In the genomic region with DNA sequence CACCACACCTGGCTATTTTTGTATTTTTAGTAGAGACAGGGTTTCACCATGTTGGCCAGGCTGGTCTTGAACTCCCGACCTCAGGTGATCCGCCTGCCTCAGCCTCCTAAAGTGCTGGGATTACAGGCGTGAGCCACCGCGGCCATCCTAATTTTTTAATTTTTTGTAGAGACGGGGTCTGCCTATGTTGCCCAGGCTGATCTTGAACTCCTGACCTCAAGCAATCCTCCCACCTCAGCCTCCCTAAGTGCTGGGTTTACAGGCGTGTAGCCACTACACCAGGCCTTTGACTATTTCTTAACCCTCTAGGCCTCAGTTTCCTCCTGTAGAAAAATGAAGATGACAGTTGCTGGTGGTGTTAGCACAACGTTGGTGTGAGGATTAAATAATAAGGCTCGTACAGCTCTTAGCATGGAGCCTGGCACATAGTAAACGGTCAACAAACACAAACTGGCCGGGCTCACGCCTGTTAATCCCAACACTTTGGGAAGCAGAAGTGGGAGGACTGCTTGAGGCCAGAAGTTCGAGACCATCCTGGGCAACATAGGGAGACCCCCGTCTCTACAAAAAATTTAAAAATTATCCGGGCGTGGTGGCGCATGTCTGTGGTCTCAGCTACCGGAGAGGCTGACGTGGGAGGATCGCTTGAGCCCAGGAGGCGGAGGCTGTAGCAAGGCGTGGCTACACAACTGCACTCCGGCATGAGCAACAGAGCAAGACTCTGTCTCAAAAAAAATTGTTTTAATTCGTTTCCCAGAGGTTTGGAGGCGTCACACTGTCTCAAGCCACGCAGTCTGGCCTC, we compare ENCODE assay signal across 1 cellular context.
A peak's percentile ranks its signal among the peaks of the same experiment; 100 is the strongest.
TF ChIP-seq lines count a peak whose summit lies in the region.

No MANE protein-coding gene starts in this region.

TF ChIP-seq in endothelial cell of umbilical vein, 7 proteins besides CTCF, POLR2A, EP300 and RAD21:
- TF ChIP-seq MYC (IDR thresholded peaks at IDR 0.05; ENCODE audit: low read depth, low read length) (no peak), POLR2AphosphoS5 (IDR thresholded peaks at IDR 0.05; ENCODE audit: insufficient read depth, low read depth, low read length) (peak; percentile 10)
- TF ChIP-seq, protein P1, sequence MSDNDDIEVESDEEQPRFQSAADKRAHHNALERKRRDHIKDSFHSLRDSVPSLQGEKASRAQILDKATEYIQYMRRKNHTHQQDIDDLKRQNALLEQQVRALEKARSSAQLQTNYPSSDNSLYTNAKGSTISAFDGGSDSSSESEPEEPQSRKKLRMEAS (IDR thresholded peaks at IDR 0.05; ENCODE audit: insufficient read depth, insufficient read length) = no peak
